Comparison of ENCODE assay signal across 1 cellular context in the genomic region with DNA sequence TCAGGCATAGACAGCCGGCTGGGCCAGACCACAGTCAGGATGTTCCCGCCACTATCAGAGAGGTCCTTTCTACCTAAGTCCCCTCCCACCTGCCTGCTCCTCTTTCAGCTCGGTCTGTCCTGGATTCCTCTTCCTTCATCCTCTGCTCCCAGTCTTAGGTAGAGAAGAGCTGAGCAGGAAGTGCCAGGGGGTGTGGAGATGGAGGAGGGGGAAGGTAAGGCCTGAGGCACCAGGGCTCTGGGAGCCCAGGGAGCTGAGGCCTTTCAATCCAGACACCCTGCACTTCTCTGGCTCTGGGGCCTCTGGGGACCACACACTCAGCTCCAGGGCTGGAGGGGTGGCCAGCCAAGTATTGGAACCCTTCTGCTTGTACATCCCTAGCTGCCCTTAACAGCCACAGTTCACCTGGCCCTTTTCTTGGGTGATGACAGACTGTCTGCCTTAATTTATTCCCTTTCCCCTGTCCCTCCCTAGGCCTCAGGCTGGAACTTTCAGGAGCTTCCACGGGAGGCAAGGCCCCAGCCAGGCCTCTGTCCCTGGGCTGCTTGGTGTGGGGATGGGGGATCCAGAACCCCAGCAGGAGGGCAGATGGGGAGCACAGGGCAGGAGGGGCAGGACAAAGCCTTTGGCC.
TF ChIP-seq lines count a peak whose summit lies in the region.

No MANE protein-coding gene starts in this region.

TF ChIP-seq in WTC11, 78 proteins besides CTCF, POLR2A, EP300 and RAD21 (continued from another document):
- TF ChIP-seq, protein P1, sequence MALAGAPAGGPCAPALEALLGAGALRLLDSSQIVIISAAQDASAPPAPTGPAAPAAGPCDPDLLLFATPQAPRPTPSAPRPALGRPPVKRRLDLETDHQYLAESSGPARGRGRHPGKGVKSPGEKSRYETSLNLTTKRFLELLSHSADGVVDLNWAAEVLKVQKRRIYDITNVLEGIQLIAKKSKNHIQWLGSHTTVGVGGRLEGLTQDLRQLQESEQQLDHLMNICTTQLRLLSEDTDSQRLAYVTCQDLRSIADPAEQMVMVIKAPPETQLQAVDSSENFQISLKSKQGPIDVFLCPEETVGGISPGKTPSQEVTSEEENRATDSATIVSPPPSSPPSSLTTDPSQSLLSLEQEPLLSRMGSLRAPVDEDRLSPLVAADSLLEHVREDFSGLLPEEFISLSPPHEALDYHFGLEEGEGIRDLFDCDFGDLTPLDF (CRISPR knock-in tag; IDR thresholded peaks at IDR 0.05): no peak
- TF ChIP-seq ETV6 (CRISPR knock-in tag; IDR thresholded peaks at IDR 0.05): no peak
- TF ChIP-seq, protein P2, sequence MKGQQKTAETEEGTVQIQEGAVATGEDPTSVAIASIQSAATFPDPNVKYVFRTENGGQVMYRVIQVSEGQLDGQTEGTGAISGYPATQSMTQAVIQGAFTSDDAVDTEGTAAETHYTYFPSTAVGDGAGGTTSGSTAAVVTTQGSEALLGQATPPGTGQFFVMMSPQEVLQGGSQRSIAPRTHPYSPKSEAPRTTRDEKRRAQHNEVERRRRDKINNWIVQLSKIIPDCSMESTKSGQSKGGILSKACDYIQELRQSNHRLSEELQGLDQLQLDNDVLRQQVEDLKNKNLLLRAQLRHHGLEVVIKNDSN (CRISPR knock-in tag; IDR thresholded peaks at IDR 0.05): no peak
- TF ChIP-seq, protein P3, sequence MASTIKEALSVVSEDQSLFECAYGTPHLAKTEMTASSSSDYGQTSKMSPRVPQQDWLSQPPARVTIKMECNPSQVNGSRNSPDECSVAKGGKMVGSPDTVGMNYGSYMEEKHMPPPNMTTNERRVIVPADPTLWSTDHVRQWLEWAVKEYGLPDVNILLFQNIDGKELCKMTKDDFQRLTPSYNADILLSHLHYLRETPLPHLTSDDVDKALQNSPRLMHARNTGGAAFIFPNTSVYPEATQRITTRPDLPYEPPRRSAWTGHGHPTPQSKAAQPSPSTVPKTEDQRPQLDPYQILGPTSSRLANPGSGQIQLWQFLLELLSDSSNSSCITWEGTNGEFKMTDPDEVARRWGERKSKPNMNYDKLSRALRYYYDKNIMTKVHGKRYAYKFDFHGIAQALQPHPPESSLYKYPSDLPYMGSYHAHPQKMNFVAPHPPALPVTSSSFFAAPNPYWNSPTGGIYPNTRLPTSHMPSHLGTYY (CRISPR knock-in tag; IDR thresholded peaks at IDR 0.05): no peak
